ENCODE assay signal across 10 cellular contexts in the genomic region with DNA sequence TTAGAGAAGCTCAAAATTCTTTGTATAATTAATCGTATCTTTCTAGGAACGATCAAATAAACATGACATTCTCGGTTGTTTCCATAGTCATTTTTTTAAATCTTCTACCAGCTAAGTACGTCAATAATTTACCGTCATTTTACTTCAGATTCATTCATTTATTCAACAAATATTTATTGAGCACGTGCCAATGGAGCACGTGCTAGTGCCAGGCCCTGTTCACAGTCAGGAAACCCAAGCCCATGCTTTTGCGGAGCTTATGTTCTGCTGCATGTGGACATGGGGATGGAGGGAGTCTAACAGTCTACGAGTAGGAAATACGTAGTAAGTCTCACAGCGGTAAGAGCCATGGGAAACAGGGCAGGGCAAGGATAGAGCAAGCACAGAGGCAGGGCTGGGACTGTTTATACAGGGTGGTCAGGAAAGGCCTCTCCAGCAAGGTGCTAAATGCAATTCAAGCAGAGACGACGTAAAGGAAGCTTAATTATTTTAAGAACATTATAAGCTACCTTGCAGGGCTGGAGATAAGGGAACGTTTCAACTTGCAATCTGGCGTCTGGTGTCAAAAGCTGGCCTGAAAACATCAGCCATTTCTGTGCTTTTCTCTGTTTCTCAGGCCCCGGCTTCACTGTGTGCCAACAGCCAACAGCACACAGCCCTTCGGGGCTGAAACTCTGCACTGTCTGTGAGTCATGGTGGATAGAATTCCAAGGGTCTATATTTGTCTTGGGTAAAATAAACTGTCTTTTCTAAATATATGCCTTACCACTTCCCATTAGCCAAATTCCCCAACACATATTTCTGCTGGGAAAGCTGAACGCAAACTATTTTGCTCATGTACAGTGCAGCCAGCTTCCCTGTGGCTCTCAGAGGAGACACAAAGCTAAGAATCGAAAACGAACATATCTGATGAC.
DNase-seq lines count a peak whose midpoint lies in the region; ATAC-seq and TF ChIP-seq lines count a peak whose summit lies in the region.
"Had no signal": no experiment of that assay in that cellular context is flagged by ENCODE, and none has a peak within 500 bp of the region (broad histone marks: within the 10 kb centered on the region; RNA-seq: fewer than 3 reads in every experiment).

No MANE protein-coding gene starts in this region.

- H3K4me1 ChIP-seq in cardiac muscle cell (ENCODE audit: low read depth) (peaks cover 8% of the 10 kb centered on the region), right atrium auricular region (no peaks in the 10 kb centered on the region), mammary epithelial cell (ENCODE audit: insufficient read depth, low read length) (peaks cover 26% of the 10 kb centered on the region), upper lobe of left lung (peaks cover 0 to 4% (median 2%) of the 10 kb centered on the region in 4 donors)

- no peak overlapping the region for H3K9ac ChIP-seq in mammary epithelial cell (ENCODE audit: insufficient read depth, low read length)

- H3K9me3 Mint-ChIP-seq in type B pancreatic cell = no peaks in the 10 kb centered on the region

- in situ Hi-C loops in mammary epithelial cell (cut with MboI; ENCODE audit: low sequenced_read_pairs in 2 of 2) = no loop called here

- WGBS in mammary epithelial cell (ENCODE audit: low coverage, missing lambda C conversion rate) = 62% methylated on average over 16 of the region's 20 CpGs
- 46 to 47% methylated on average over 20 of the region's 20 CpGs for WGBS in upper lobe of left lung, 2 donors

- H3K27ac ChIP-seq in cardiac muscle cell = peak overlapping the region; percentile 11
- H3K27ac ChIP-seq in right atrium auricular region = peak overlapping the region in 1 of 2 donors; percentile 16
- peak overlapping the region; percentile 21 for H3K27ac ChIP-seq in mammary epithelial cell (ENCODE audit: insufficient read depth, low read depth, low read length)
- peak overlapping the region in 1 of 4 donors; percentile 18 for H3K27ac ChIP-seq in upper lobe of left lung

- CTCF ChIA-PET in mammary epithelial cell (lab: Charles Lee; ENCODE audit: low non-redundant PET) = no interaction called here

- H3K36me3 ChIP-seq in cardiac muscle cell = no peaks in the 10 kb centered on the region
- H3K36me3 ChIP-seq in right atrium auricular region = no peaks in the 10 kb centered on the region
- H3K36me3 ChIP-seq in mammary epithelial cell (ENCODE audit: insufficient read depth, low read length) = no peaks in the 10 kb centered on the region
- no peaks in the 10 kb centered on the region for H3K36me3 ChIP-seq in upper lobe of left lung

- no peaks in the 10 kb centered on the region for H3K27me3 ChIP-seq in cardiac muscle cell
- no peaks in the 10 kb centered on the region for H3K27me3 ChIP-seq in right atrium auricular region
- no peaks in the 10 kb centered on the region for H3K27me3 ChIP-seq in mammary epithelial cell (ENCODE audit: insufficient read depth, low read length)
- no peaks in the 10 kb centered on the region for H3K27me3 ChIP-seq in upper lobe of left lung

- H3K4me3 ChIP-seq in cardiac muscle cell = no peak overlapping the region
- H3K4me3 ChIP-seq in right atrium auricular region = no peak overlapping the region
- H3K4me3 ChIP-seq in mammary epithelial cell (replicated peaks in 1 of 3; ENCODE audit: insufficient read depth in 1 of 3, low read depth in 2 of 3, low read length in 3 of 3) = no peak overlapping the region
- H3K4me3 ChIP-seq in upper lobe of left lung = no peak overlapping the region

- intact Hi-C loops in mammary epithelial cell (cut with micrococcal nuclease) = no loop called here

- no TSS peak for BruUV-seq in mammary epithelial cell (replicated peaks; lab: Mats Ljungman, UMichigan)

- TF ChIP-seq CTCF in cardiac muscle cell (IDR thresholded peaks at IDR 0.05; ENCODE audit: low read depth, low read length) = no peak
- no peak for TF ChIP-seq CTCF in right atrium auricular region (IDR thresholded peaks at IDR 0.05)
- TF ChIP-seq CTCF in mammary epithelial cell (conservative IDR thresholded peaks at IDR 0.05 in 1 of 2, IDR thresholded peaks at IDR 0.05 in 1 of 2; ENCODE audit: extremely low read depth in 1 of 2, insufficient read depth in 1 of 2, low read depth in 1 of 2, low read length in 2 of 2) = no peak
- TF ChIP-seq CTCF in upper lobe of left lung (IDR thresholded peaks at IDR 0.05) = no peak
- TF ChIP-seq CTCF in type B pancreatic cell (conservative IDR thresholded peaks at IDR 0.05) = no peak

- peak overlapping the region; percentile 74 for H2AFZ ChIP-seq in mammary epithelial cell (ENCODE audit: low read depth, low read length)

- H3K4me2 ChIP-seq in mammary epithelial cell (ENCODE audit: insufficient read depth, low read depth, low read length) = peak overlapping the region; percentile 45

- no peak overlapping the region for H3K27ac Mint-ChIP-seq in type B pancreatic cell

- DNase-seq in cardiac muscle cell (ENCODE audit: low read depth in 1 of 2, low spot score in 1 of 2) (peak; percentile 4 to 14), right atrium auricular region (ENCODE audit: low spot score) (no peak), mammary epithelial cell (peak; percentile 35), kidney tubule cell (ENCODE audit: low spot score) (peak; percentile 33), upper lobe of left lung (no peak), hippocampal formation (lab: John Stamatoyannopoulos, UW) (no peak), type B pancreatic cell (ENCODE audit: extremely low spot score, unreplicated experiment) (no peak)
- no peak for DNase-seq in activated CD8-positive, alpha-beta memory T cell treated with anti-CD3 and anti-CD28 coated beads, Interleukin-2, amount 50 U/mL, for 48 hours
- DNase-seq: activated CD4-positive, CD25-positive, alpha-beta regulatory T cell treated with anti-CD3 and anti-CD28 coated beads, Interleukin-2, amount 50 U/mL, for 72 hours; retina had no signal

- no peaks in the 10 kb centered on the region for H4K20me1 ChIP-seq in mammary epithelial cell (ENCODE audit: insufficient read depth, low read length)

- H3K9me3 ChIP-seq in cardiac muscle cell (ENCODE audit: low read depth) (no peaks in the 10 kb centered on the region), right atrium auricular region (no peaks in the 10 kb centered on the region), mammary epithelial cell (replicated peaks; ENCODE audit: insufficient read depth, low read length) (no peaks in the 10 kb centered on the region), upper lobe of left lung (no peaks in the 10 kb centered on the region)

- no peak overlapping the region for H3K4me3 Mint-ChIP-seq in type B pancreatic cell

- H3K27me3 Mint-ChIP-seq in type B pancreatic cell = no peaks in the 10 kb centered on the region

- no peak for TF ChIP-seq EP300 in upper lobe of left lung (IDR thresholded peaks at IDR 0.05)

- H3K79me2 ChIP-seq in mammary epithelial cell (ENCODE audit: insufficient read depth, low read length) = no peaks in the 10 kb centered on the region

- H3K36me3 Mint-ChIP-seq in type B pancreatic cell = no peaks in the 10 kb centered on the region

- ATAC-seq in upper lobe of left lung (ENCODE audit: low FRiP score in 2 of 2) = peak; percentile 63 to 65

- dilution Hi-C loops in mammary epithelial cell (cut with HindIII; ENCODE audit: low sequenced_read_pairs) = no loop called here

- no peak for TF ChIP-seq POLR2A in upper lobe of left lung (IDR thresholded peaks at IDR 0.05)

- peaks cover 10% of the 10 kb centered on the region for H3K4me1 Mint-ChIP-seq in type B pancreatic cell (ENCODE audit: unreplicated experiment)

Comparison
In these comparisons a context has a peak if more than half of its experiments do, and no peak if none do; other contexts are left out.
1. DNase-seq: peak in cardiac muscle cell (2 of 2), mammary epithelial cell (single experiment) and kidney tubule cell (single experiment); none in right atrium auricular region (single experiment), upper lobe of left lung (0 of 2), hippocampal formation (0 of 2), type B pancreatic cell (single experiment) and activated CD8-positive, alpha-beta memory T cell treated with anti-CD3 and anti-CD28 coated beads, Interleukin-2, amount 50 U/mL, for 48 hours (single experiment).